ENCODE assay signal across 20 cellular contexts in genomic region chrX:18160369-18160768, GRCh38.
"Had no signal": no experiment of that assay in that cellular context is flagged by ENCODE, and none has a peak within 500 bp of the region (broad histone marks: within the 10 kb centered on the region; RNA-seq: fewer than 3 reads in every experiment).

No MANE protein-coding gene starts in this region.

- H3K4me3 ChIP-seq: gastroesophageal sphincter, pancreas, psoas muscle, right atrium auricular region, transverse colon had no signal

- H3K27ac ChIP-seq: gastroesophageal sphincter, pancreas, psoas muscle, right atrium auricular region, transverse colon had no signal

- H3K4me1 ChIP-seq: gastroesophageal sphincter, pancreas, psoas muscle, right atrium auricular region, transverse colon had no signal

- H3K27me3 ChIP-seq: gastroesophageal sphincter, right atrium auricular region, transverse colon had no signal

- DNase-seq: activated B cell treated with CpG ODN at 0.5 μM for 24 hours; activated CD4-positive, alpha-beta T cell treated with anti-CD3 and anti-CD28 coated beads, Interleukin-2, amount 50 U/mL, for 1 hour; activated CD8-positive, alpha-beta T cell treated with anti-CD3 and anti-CD28 coated beads for 36 hours; activated gamma-delta T cell treated with Interleukin-2 at 50 U/mL for 16 hours; activated naive CD4-positive, alpha-beta T cell treated with anti-CD3 and anti-CD28 coated beads, Interleukin-2, amount 50 U/mL, for 16 hours; activated T-cell treated with anti-CD3 and anti-CD28 coated beads, Interleukin-2, amount 50 U/mL, for 4 hours; hippocampal formation; left colon; naive B cell; nephron progenitor cell; pancreas; psoas muscle; stimulated activated naive CD4-positive, alpha-beta T cell; T-helper 17 cell; T1000; transverse colon had no signal

- H3K36me3 ChIP-seq: gastroesophageal sphincter, pancreas, right atrium auricular region, transverse colon had no signal

- H3K9me3 ChIP-seq: gastroesophageal sphincter, pancreas, psoas muscle, right atrium auricular region, transverse colon had no signal

- FAIRE-seq: endothelial cell of umbilical vein, keratinocyte, pancreas had no signal
